ENCODE assay signal across 24 cellular contexts in the genomic region with DNA sequence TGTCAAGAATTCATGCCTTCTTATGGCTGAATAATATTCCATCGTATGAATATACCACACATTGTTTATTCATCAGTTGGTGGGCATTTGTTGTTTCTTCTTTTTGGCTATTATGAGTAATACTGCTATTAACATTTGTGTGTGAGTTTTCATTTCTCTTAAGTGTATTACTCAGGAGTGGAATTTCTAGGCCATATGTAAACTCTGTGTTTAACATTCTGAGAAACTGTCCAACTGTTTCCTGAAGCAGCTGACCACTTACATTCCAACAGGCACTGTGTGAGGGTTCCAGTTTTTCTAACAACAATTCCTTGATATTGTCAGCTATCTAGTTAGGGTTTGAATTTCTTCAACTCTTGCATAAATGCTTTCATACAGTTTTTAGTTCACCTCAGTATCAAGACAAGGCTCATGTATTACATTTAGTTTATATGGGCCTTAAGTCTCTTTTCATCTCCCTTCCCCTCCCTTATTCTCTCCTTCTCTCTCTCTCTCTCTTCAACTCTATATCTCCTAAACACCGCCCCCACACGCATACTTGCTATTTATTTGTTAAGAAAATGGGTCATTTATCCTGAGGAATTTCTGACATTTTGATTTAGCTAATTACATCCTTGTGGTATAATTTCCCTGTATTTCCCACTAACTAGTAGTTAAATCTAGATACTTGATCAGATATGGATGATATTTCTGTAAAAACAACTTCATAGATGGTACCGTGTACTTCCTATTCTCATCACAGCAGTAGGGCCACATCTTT.
DNase-seq lines count a peak whose midpoint lies in the region; ATAC-seq and TF ChIP-seq lines count a peak whose summit lies in the region.
"Had no signal": no experiment of that assay in that cellular context is flagged by ENCODE, and none has a peak within 500 bp of the region (broad histone marks: within the 10 kb centered on the region; RNA-seq: fewer than 3 reads in every experiment).

No MANE protein-coding gene starts in this region.

- H3K27ac Mint-ChIP-seq in HFFc6 = peak overlapping the region; percentile 36
- no peak overlapping the region for H3K27ac Mint-ChIP-seq in activated T-helper 17 cell treated with anti-CD3 and anti-CD28 coated beads, Interleukin-2, amount 50 U/mL, for 72 hours
- H3K27ac Mint-ChIP-seq in activated CD4-positive, alpha-beta T cell treated with anti-CD3 and anti-CD28 coated beads, Interleukin-2, amount 10 ng/mL, durations not matched to agents 7 days and 5 days = no peak overlapping the region
- H3K27ac Mint-ChIP-seq: CD4-positive, CD25-positive, alpha-beta regulatory T cell; dendritic cell treated with granulocyte-macrophage colony-stimulating factor and Interleukin-4, amounts not matched to agents 40 ng/mL and 50 ng/mL, for 4 days; natural killer cell treated with Interleukin-12 subunit alpha and Interleukin-12 subunit beta and Interleukin-15 and Interleukin-18, amount 100 ng/mL, for 72 hours had no signal

- POLR2A ChIA-PET in A673 (lab: Charles Lee; ENCODE audit: low non-redundant PET) = interaction anchor here (0.6 kb wide), 1 partner anchor 394 kb away, joined by 8 read pairs; no protein-coding TSS in a partner anchor
- POLR2A ChIA-PET in activated CD4-positive, alpha-beta T cell treated with anti-CD3 and anti-CD28 coated beads, Interleukin-2, amount 10 ng/mL, durations not matched to agents 7 days and 5 days (lab: Charles Lee) = no interaction called here

- no peaks in the 10 kb centered on the region for H3K9me3 Mint-ChIP-seq in HFFc6
- no peaks in the 10 kb centered on the region for H3K9me3 Mint-ChIP-seq in activated T-helper 17 cell treated with anti-CD3 and anti-CD28 coated beads, Interleukin-2, amount 50 U/mL, for 72 hours
- no peaks in the 10 kb centered on the region for H3K9me3 Mint-ChIP-seq in activated CD4-positive, alpha-beta T cell treated with anti-CD3 and anti-CD28 coated beads, Interleukin-2, amount 10 ng/mL, durations not matched to agents 7 days and 5 days
- H3K9me3 Mint-ChIP-seq: dendritic cell treated with granulocyte-macrophage colony-stimulating factor and Interleukin-4, amounts not matched to agents 40 ng/mL and 50 ng/mL, for 4 days; natural killer cell treated with Interleukin-12 subunit alpha and Interleukin-12 subunit beta and Interleukin-15 and Interleukin-18, amount 100 ng/mL, for 72 hours had no signal

- no peaks in the 10 kb centered on the region for H3K4me1 ChIP-seq in A673 (ENCODE audit: insufficient read depth, low read length, poor library complexity, severe bottlenecking)
- H3K4me1 ChIP-seq: heart left ventricle had no signal

- H3K27me3 Mint-ChIP-seq in HFFc6 (ENCODE audit: insufficient read depth) = peaks cover 1% of the 10 kb centered on the region; the same call in 1 of the 2 replicates
- H3K27me3 Mint-ChIP-seq in activated T-helper 17 cell treated with anti-CD3 and anti-CD28 coated beads, Interleukin-2, amount 50 U/mL, for 72 hours = no peaks in the 10 kb centered on the region
- H3K27me3 Mint-ChIP-seq in activated CD4-positive, alpha-beta T cell treated with anti-CD3 and anti-CD28 coated beads, Interleukin-2, amount 10 ng/mL, durations not matched to agents 7 days and 5 days = no peaks in the 10 kb centered on the region
- H3K27me3 Mint-ChIP-seq: dendritic cell treated with granulocyte-macrophage colony-stimulating factor and Interleukin-4, amounts not matched to agents 40 ng/mL and 50 ng/mL, for 4 days; natural killer cell treated with Interleukin-12 subunit alpha and Interleukin-12 subunit beta and Interleukin-15 and Interleukin-18, amount 100 ng/mL, for 72 hours had no signal

- no TSS peak for BruUV-seq in A673 (replicated peaks; lab: Mats Ljungman, UMichigan)

- H3K27ac ChIP-seq in A673 (ENCODE audit: low read depth, low read length, poor library complexity, severe bottlenecking) (no peak overlapping the region), brain microvascular endothelial cell (no peak overlapping the region)
- H3K27ac ChIP-seq: ascending aorta, epithelial cell of prostate, heart left ventricle had no signal

- no peaks in the 10 kb centered on the region for H3K9me3 ChIP-seq in A673 (ENCODE audit: low read depth, low read length, poor library complexity, severe bottlenecking)
- H3K9me3 ChIP-seq: ascending aorta, heart left ventricle, MG63 had no signal

- ATAC-seq in activated T-helper 17 cell treated with anti-CD3 and anti-CD28 coated beads, Interleukin-2, amount 50 U/mL, for 72 hours (replicated peaks) = no peak
- no peak for ATAC-seq in HG03457 (IDR thresholded peaks at IDR 0.05; ENCODE audit: unreplicated experiment)
- ATAC-seq: heart left ventricle; natural killer cell treated with Interleukin-12 subunit alpha and Interleukin-12 subunit beta and Interleukin-15 and Interleukin-18, amount 100 ng/mL, for 72 hours had no signal

- peak; percentile 10 for DNase-seq in A673 (ENCODE audit: low spot score)
- peak; percentile 36 for DNase-seq in HFFc6
- DNase-seq in brain microvascular endothelial cell = peak; percentile 22
- peak; percentile 67 for DNase-seq in kidney glomerular epithelial cell (lab: John Stamatoyannopoulos, UW)
- DNase-seq in activated CD4-positive, alpha-beta T cell treated with anti-CD3 and anti-CD28 coated beads, Interleukin-2, amount 10 ng/mL, durations not matched to agents 7 days and 5 days = no peak
- DNase-seq in GOT3 (lab: John Stamatoyannopoulos, UW) = no peak
- DNase-seq: 8988T; activated CD4-positive, alpha-beta T cell treated with anti-CD3 and anti-CD28 coated beads for 1 hour; activated CD8-positive, alpha-beta memory T cell treated with anti-CD3 and anti-CD28 coated beads, Interleukin-2, amount 50 U/mL, for 48 hours; CD4-positive, CD25-positive, alpha-beta regulatory T cell; heart left ventricle; MG63; NCI-H2029; NCI-H524 treated with DMSO at 0.1 percent for 48 hours; retina; stimulated activated CD4-positive, alpha-beta T cell treated with anti-CD3 and anti-CD28 coated beads, Interleukin-15, amount 100 ng/mL, for 24 hours; stimulated activated naive CD4-positive, alpha-beta T cell; T1000 had no signal

- in situ Hi-C loops in brain microvascular endothelial cell (cut with HindIII; ENCODE audit: low pct_ligation_motif_present, low sequenced_read_pairs) = no loop called here

- H3K4me3 Mint-ChIP-seq in HFFc6 = no peak overlapping the region
- no peak overlapping the region for H3K4me3 Mint-ChIP-seq in activated T-helper 17 cell treated with anti-CD3 and anti-CD28 coated beads, Interleukin-2, amount 50 U/mL, for 72 hours
- H3K4me3 Mint-ChIP-seq in activated CD4-positive, alpha-beta T cell treated with anti-CD3 and anti-CD28 coated beads, Interleukin-2, amount 10 ng/mL, durations not matched to agents 7 days and 5 days = no peak overlapping the region
- H3K4me3 Mint-ChIP-seq: CD4-positive, CD25-positive, alpha-beta regulatory T cell; dendritic cell treated with granulocyte-macrophage colony-stimulating factor and Interleukin-4, amounts not matched to agents 40 ng/mL and 50 ng/mL, for 4 days; natural killer cell treated with Interleukin-12 subunit alpha and Interleukin-12 subunit beta and Interleukin-15 and Interleukin-18, amount 100 ng/mL, for 72 hours had no signal

- H3K36me3 ChIP-seq in A673 (ENCODE audit: insufficient read depth, low read length, poor library complexity, severe bottlenecking) = no peaks in the 10 kb centered on the region
- H3K36me3 ChIP-seq in brain microvascular endothelial cell (replicated peaks) = no peaks in the 10 kb centered on the region
- H3K36me3 ChIP-seq: MG63 had no signal

- intact Hi-C loops in A673 (cut with micrococcal nuclease; ENCODE audit: unreplicated experiment) = no loop called here

- CTCF ChIA-PET in A673 (lab: Charles Lee) = no interaction called here
- CTCF ChIA-PET in activated CD4-positive, alpha-beta T cell treated with anti-CD3 and anti-CD28 coated beads, Interleukin-2, amount 10 ng/mL, durations not matched to agents 7 days and 5 days (lab: Charles Lee) = interaction anchor here (0.6 to 0.7 kb wide), 2 partner anchors 690 to 731 kb away, joined by 3 to 4 read pairs; no protein-coding TSS in a partner anchor

- H3K27me3 ChIP-seq in A673 (replicated peaks; ENCODE audit: insufficient read depth, low read depth, low read length, poor library complexity) (no peaks in the 10 kb centered on the region), brain microvascular endothelial cell (replicated peaks) (no peaks in the 10 kb centered on the region)
- H3K27me3 ChIP-seq: ascending aorta, heart left ventricle, MG63 had no signal

- H3K4me3 ChIP-seq in A673 (ENCODE audit: low read depth, low read length, poor library complexity, severe bottlenecking) (no peak overlapping the region), brain microvascular endothelial cell (ENCODE audit: low read depth, low read length) (no peak overlapping the region)
- H3K4me3 ChIP-seq: ascending aorta, heart left ventricle, MG63 had no signal

- H3K36me3 Mint-ChIP-seq in HFFc6 (ENCODE audit: low read depth) = peaks cover 8% of the 10 kb centered on the region; the same call in 1 of the 2 replicates
- peaks cover 8% of the 10 kb centered on the region for H3K36me3 Mint-ChIP-seq in activated T-helper 17 cell treated with anti-CD3 and anti-CD28 coated beads, Interleukin-2, amount 50 U/mL, for 72 hours (ENCODE audit: low read depth)
- peaks cover 5% of the 10 kb centered on the region for H3K36me3 Mint-ChIP-seq in activated CD4-positive, alpha-beta T cell treated with anti-CD3 and anti-CD28 coated beads, Interleukin-2, amount 10 ng/mL, durations not matched to agents 7 days and 5 days (ENCODE audit: low read depth)
- H3K36me3 Mint-ChIP-seq: natural killer cell treated with Interleukin-12 subunit alpha and Interleukin-12 subunit beta and Interleukin-15 and Interleukin-18, amount 100 ng/mL, for 72 hours had no signal

- H3K4me1 Mint-ChIP-seq in HFFc6 (ENCODE audit: low read depth) = peaks cover 41% of the 10 kb centered on the region
- no peaks in the 10 kb centered on the region for H3K4me1 Mint-ChIP-seq in activated T-helper 17 cell treated with anti-CD3 and anti-CD28 coated beads, Interleukin-2, amount 50 U/mL, for 72 hours
- H3K4me1 Mint-ChIP-seq in activated CD4-positive, alpha-beta T cell treated with anti-CD3 and anti-CD28 coated beads, Interleukin-2, amount 10 ng/mL, durations not matched to agents 7 days and 5 days = no peaks in the 10 kb centered on the region
- H3K4me1 Mint-ChIP-seq: CD4-positive, CD25-positive, alpha-beta regulatory T cell had no signal

- TF ChIP-seq CTCF in A673 (conservative IDR thresholded peaks at IDR 0.05; ENCODE audit: low read depth, low read length) = no peak
- no peak for TF ChIP-seq CTCF in HFFc6 (IDR thresholded peaks at IDR 0.05)
- no peak for TF ChIP-seq CTCF in brain microvascular endothelial cell (IDR thresholded peaks at IDR 0.05; ENCODE audit: low read depth, low read length, missing control alignments)

Comparison
In these comparisons a context has a peak if more than half of its experiments do, and no peak if none do; other contexts are left out.
1. DNase-seq: peak in A673 (single experiment), HFFc6 (single experiment), brain microvascular endothelial cell (single experiment) and kidney glomerular epithelial cell (single experiment); none in activated CD4-positive, alpha-beta T cell treated with anti-CD3 and anti-CD28 coated beads, Interleukin-2, amount 10 ng/mL, durations not matched to agents 7 days and 5 days (single experiment) and GOT3 (single experiment).